Comparison of ENCODE assay signal across 8 cellular contexts in the genomic region with DNA sequence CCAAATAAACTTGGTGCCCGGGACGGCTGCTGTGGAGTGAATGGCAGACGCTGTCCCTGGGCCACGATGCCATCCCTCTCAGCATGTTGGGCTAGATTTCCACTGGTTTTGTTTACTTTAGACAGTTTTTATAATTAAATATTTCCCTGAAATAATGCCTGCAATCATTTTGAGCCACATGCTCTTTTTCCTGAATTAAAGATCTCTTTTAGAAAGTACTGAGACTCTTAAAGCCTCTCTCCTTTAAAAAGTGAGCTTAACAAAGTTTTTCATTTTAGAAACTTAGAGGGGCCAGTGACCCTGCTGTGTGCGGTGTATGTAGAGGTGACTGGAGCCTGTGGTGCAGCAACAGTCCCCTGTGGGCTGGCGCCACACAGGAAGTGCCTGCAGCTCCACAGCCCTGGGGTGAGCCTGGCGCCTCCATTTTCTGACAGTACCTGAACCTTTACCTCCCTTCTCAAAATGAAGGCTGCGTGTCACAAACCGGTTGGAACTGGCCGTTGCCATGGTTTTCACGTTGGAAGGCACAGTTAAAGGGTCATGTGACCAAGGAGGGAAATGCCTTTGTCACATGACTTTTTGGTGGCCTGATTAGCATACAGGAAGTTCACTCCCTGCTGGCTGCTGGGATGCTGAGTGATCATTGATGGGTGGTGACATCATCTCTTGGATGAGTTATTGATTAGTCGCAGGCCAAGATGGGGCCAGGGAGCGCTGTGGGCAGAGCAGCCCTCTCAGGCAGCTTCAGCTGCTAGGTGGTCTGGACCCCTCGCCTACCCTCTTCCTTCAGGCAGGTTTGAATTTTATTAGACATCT. TPM values are rescaled to one million over a fixed set of nuclear protein-coding genes. Genes with fewer than 3 reads are reported as not detected.
A peak's percentile ranks its signal among the peaks of the same experiment; 100 is the strongest.
DNase-seq lines count a peak whose midpoint lies in the region; ATAC-seq and TF ChIP-seq lines count a peak whose summit lies in the region.

No MANE protein-coding gene starts in this region.

- H3K4me1 ChIP-seq in left lung, result peaks cover 18 to 55% of the 10 kb centered on the region in 2 donors

- H3K27me3 ChIP-seq in GM06990 (replicated peaks; ENCODE audit: control insufficient read depth, insufficient read depth, low read length) (no peaks in the 10 kb centered on the region), left lung (no peaks in the 10 kb centered on the region)

- H3K36me3 ChIP-seq in GM06990 (ENCODE audit: control insufficient read depth, insufficient read depth, low read length) (peaks cover 24% of the 10 kb centered on the region), left lung (peaks cover 0 to 44% of the 10 kb centered on the region in 2 donors)

- no peaks in the 10 kb centered on the region for H3K9me3 ChIP-seq in left lung

- DNase-seq in GM06990 (ENCODE audit: extremely low read depth, insufficient read length), result peak; percentile 75
- peak; percentile 94 for DNase-seq in NCI-H2196 treated with DMSO at 0.1 percent for 48 hours (lab: John Stamatoyannopoulos, UW; ENCODE audit: unreplicated experiment)
- DNase-seq in activated CD4-positive, alpha-beta T cell treated with anti-CD3 and anti-CD28 coated beads, Interleukin-2, amount 50 U/mL, for 1 hour, result peak; percentile 85
- DNase-seq in dedifferentiated amniotic fluid mesenchymal stem cell (ENCODE audit: extremely low spot score), result peak; percentile 95
- DNase-seq in left lung, result peak; percentile 83 to 88
- peak; percentile 78 for DNase-seq in stimulated activated CD4-positive, alpha-beta T cell treated with anti-CD3 and anti-CD28 coated beads, Interleukin-4, amount 100 ng/mL, for 1 hour
- no peak for DNase-seq in NCI-H524 treated with DMSO at 0.1 percent for 48 hours (lab: John Stamatoyannopoulos, UW)

- intact Hi-C loops in left lung (cut with DNase I), result no loop called here

- ATAC-seq in HG02610 (IDR thresholded peaks at IDR 0.05; ENCODE audit: unreplicated experiment), result peak; percentile 50
- ATAC-seq in left lung, result peak; percentile 41

- H3K4me3 ChIP-seq in GM06990 (replicated peaks; ENCODE audit: low read depth, low read length), result no peak overlapping the region
- H3K4me3 ChIP-seq in left lung, result no peak overlapping the region

- peak overlapping the region; percentile 67 to 86 for H3K27ac ChIP-seq in left lung

- TF ChIP-seq CTCF in GM06990 (IDR thresholded peaks at IDR 0.05; ENCODE audit: insufficient read depth, low read length, poor library complexity, severe bottlenecking) (no peak), left lung (IDR thresholded peaks at IDR 0.05) (no peak)

RNA-seq across cellular contexts. Expression of a gene that starts 26.3 kb away (rescaled TPM):
- total RNA-seq in left lung, result 1 to 10 TPM; 1.3 to 1.4 TPM

RNA-seq across cellular contexts. Expression of a gene that starts 26.9 kb away (rescaled TPM):
- total RNA-seq in left lung, result 100 to 1,000 TPM; 246 to 303 TPM

RNA-seq across cellular contexts. Expression of a gene that starts 39.6 kb away (rescaled TPM):
- 1 to 10 TPM; 2.7 to 3.5 TPM for total RNA-seq in left lung

RNA-seq across cellular contexts. Expression of a gene that starts 49.0 kb away (rescaled TPM):
- 10 to 100 TPM in 1 of 2 donors, under 1 TPM in 1; 0.31 to 17.8 TPM for total RNA-seq in left lung
